In genomic region chr6:43770417-43771209, GRCh38 we compare ENCODE assay signal across 8 cellular contexts. TPM values are rescaled to one million over a fixed set of nuclear protein-coding genes. Genes with fewer than 3 reads are reported as not detected.
A peak's percentile ranks its signal among the peaks of the same experiment; 100 is the strongest.
DNase-seq lines count a peak whose midpoint lies in the region; ATAC-seq, FAIRE-seq and TF ChIP-seq lines count a peak whose summit lies in the region.

No MANE protein-coding gene starts in this region.

- H3K36me3 Mint-ChIP-seq in Calu3 (ENCODE audit: insufficient read depth, unreplicated experiment), result peaks cover 66% of the 10 kb centered on the region
- H3K36me3 Mint-ChIP-seq in astrocyte (ENCODE audit: low read depth, unreplicated experiment), result no peaks in the 10 kb centered on the region

- H3K27ac Mint-ChIP-seq in Calu3 (ENCODE audit: unreplicated experiment), result peak overlapping the region; percentile 95
- H3K27ac Mint-ChIP-seq in astrocyte (ENCODE audit: unreplicated experiment), result peak overlapping the region; percentile 89

- H3K9ac ChIP-seq in astrocyte (ENCODE audit: low read length), result peak overlapping the region; percentile 87

- CTCF ChIA-PET in Calu3 (lab: Charles Lee), result interaction anchor here (0.6 to 4.1 kb wide), 30 partner anchors 11 to 326 kb away, joined by 3 to 40 read pairs (median 6); partner anchors contain the start of genes MRPS18A, POLH and XPO5

- peaks cover 35% of the 10 kb centered on the region for H4K20me1 ChIP-seq in astrocyte (ENCODE audit: insufficient read depth, low read length)

- H3K36me3 ChIP-seq in SJSA1 (peaks cover 54% of the 10 kb centered on the region), astrocyte (ENCODE audit: insufficient read depth, low read length) (no peaks in the 10 kb centered on the region), prostate gland (no peaks in the 10 kb centered on the region)

- intact Hi-C loops in Calu3 (cut with micrococcal nuclease; ENCODE audit: unreplicated experiment), result loop anchor here (5.0 kb wide), 1 partner anchor 37 kb away; no protein-coding TSS in a partner anchor
- intact Hi-C loops in right cardiac atrium (cut with DNase I), result loop anchor here (2.0 to 5.0 kb wide), 5 partner anchors 67 to 304 kb away; no protein-coding TSS in a partner anchor
- intact Hi-C loops in prostate gland (cut with DNase I), result loop anchor here (1.0 to 5.0 kb wide), 3 partner anchors 132 to 304 kb away; no protein-coding TSS in a partner anchor

- peak overlapping the region; percentile 74 for H2AFZ ChIP-seq in astrocyte (ENCODE audit: low read depth, low read length)

- BruUV-seq in Calu3 (replicated peaks; lab: Mats Ljungman, UMichigan), result TSS peak; percentile 82

- peak; percentile 11 for TF ChIP-seq POLR2A in prostate gland (IDR thresholded peaks at IDR 0.05)

- H3K27me3 Mint-ChIP-seq in Calu3 (ENCODE audit: unreplicated experiment), result no peaks in the 10 kb centered on the region
- peaks cover 25% of the 10 kb centered on the region for H3K27me3 Mint-ChIP-seq in astrocyte (ENCODE audit: low read depth, unreplicated experiment)

- H3K4me2 ChIP-seq in astrocyte (ENCODE audit: low read length), result peak overlapping the region; percentile 99

- H3K4me1 ChIP-seq in SJSA1 (replicated peaks) (peaks cover 53% of the 10 kb centered on the region), astrocyte (ENCODE audit: insufficient read depth, low read length) (peaks cover 40% of the 10 kb centered on the region), right cardiac atrium (ENCODE audit: control insufficient read depth, insufficient read depth, low read length) (peaks cover 10% of the 10 kb centered on the region), prostate gland (replicated peaks) (peaks cover 19% of the 10 kb centered on the region)

- H3K79me2 ChIP-seq in astrocyte (ENCODE audit: insufficient read depth, low read length), result peaks cover 46% of the 10 kb centered on the region

- TF ChIP-seq CTCF in Calu3 (IDR thresholded peaks at IDR 0.05; ENCODE audit: unreplicated experiment), result no peak
- TF ChIP-seq CTCF in astrocyte (IDR thresholded peaks at IDR 0.05; ENCODE audit: insufficient read depth, low read depth, low read length), result no peak
- no peak for TF ChIP-seq CTCF in prostate gland (IDR thresholded peaks at IDR 0.05)

- under 1% methylated on average over 84 of the region's 84 CpGs for WGBS in right cardiac atrium
- under 1% methylated on average over 73 of the region's 84 CpGs for WGBS in prostate gland

- DNase-seq in Calu3 (peak; percentile 81), SJSA1 (ENCODE audit: low read depth in 1 of 2, low spot score in 2 of 2) (peak; percentile 57 to 68), astrocyte (ENCODE audit: low read depth) (peak; percentile 35), right cardiac atrium (peak; percentile 85 to 92 (median 90)), prostate gland (ENCODE audit: low spot score) (peak; percentile 55)

- H3K27me3 ChIP-seq in SJSA1 (replicated peaks), result no peaks in the 10 kb centered on the region; the same call in 1 of the 2 replicates
- peaks cover 3% of the 10 kb centered on the region for H3K27me3 ChIP-seq in astrocyte (ENCODE audit: insufficient read depth, low read length)
- H3K27me3 ChIP-seq in right cardiac atrium (ENCODE audit: control insufficient read depth, insufficient read depth), result no peaks in the 10 kb centered on the region
- H3K27me3 ChIP-seq in prostate gland (replicated peaks; ENCODE audit: insufficient read depth), result no peaks in the 10 kb centered on the region

- H3K9me3 ChIP-seq in SJSA1 (replicated peaks) (no peaks in the 10 kb centered on the region), astrocyte (ENCODE audit: insufficient read depth, low read depth, low read length) (no peaks in the 10 kb centered on the region), right cardiac atrium (ENCODE audit: control insufficient read depth, low read length) (no peaks in the 10 kb centered on the region), prostate gland (no peaks in the 10 kb centered on the region)

- no peak for FAIRE-seq in astrocyte (lab: Jason Lieb, UNC)

- peak overlapping the region; percentile 87 for H3K4me3 Mint-ChIP-seq in Calu3 (ENCODE audit: low read depth, unreplicated experiment)
- peak overlapping the region; percentile 95 for H3K4me3 Mint-ChIP-seq in astrocyte (ENCODE audit: unreplicated experiment)

- H3K4me1 Mint-ChIP-seq in Calu3 (ENCODE audit: low read depth, unreplicated experiment) (peaks cover 54% of the 10 kb centered on the region), astrocyte (ENCODE audit: low read depth, unreplicated experiment) (peaks cover 25% of the 10 kb centered on the region)

- H3K9me3 Mint-ChIP-seq in Calu3 (ENCODE audit: low read depth, unreplicated experiment) (no peaks in the 10 kb centered on the region), astrocyte (ENCODE audit: unreplicated experiment) (no peaks in the 10 kb centered on the region)

- ATAC-seq in HG03432 (IDR thresholded peaks at IDR 0.05; ENCODE audit: unreplicated experiment) (peak; percentile 6), right cardiac atrium (peak; percentile 27 to 46), HG03378 (IDR thresholded peaks at IDR 0.05; ENCODE audit: unreplicated experiment) (no peak), HG02884 (IDR thresholded peaks at IDR 0.05; ENCODE audit: unreplicated experiment) (no peak)

- H3K4me3 ChIP-seq in SJSA1, result peak overlapping the region; percentile 84
- peak overlapping the region; percentile 83 for H3K4me3 ChIP-seq in astrocyte (ENCODE audit: insufficient read depth, low read depth, low read length)
- peak overlapping the region; percentile 64 for H3K4me3 ChIP-seq in right cardiac atrium (ENCODE audit: low read length)
- H3K4me3 ChIP-seq in prostate gland, result peak overlapping the region; percentile 77 to 83

- H3K27ac ChIP-seq in SJSA1, result peak overlapping the region; percentile 15; the same call in 1 of the 2 replicates
- H3K27ac ChIP-seq in astrocyte (ENCODE audit: low read depth, low read length), result peak overlapping the region; percentile 75
- peak overlapping the region; percentile 95 for H3K27ac ChIP-seq in right cardiac atrium (ENCODE audit: low read length)
- H3K27ac ChIP-seq in prostate gland, result peak overlapping the region; percentile 90 to 95

RNA-seq across cellular contexts. Expression of gene VEGFA, which starts 0.6 kb away (rescaled TPM):
- total RNA-seq in Calu3 (2022), result 345 and 407 TPM in 2 replicates
- total RNA-seq in SJSA1 (2014; rRNA removed; shearing (Covaris generic)), result 61.0 and 80.2 TPM in 2 replicates
- 144 and 154 TPM in 2 replicates for total RNA-seq in astrocyte
- 100 to 1,000 TPM; 163 to 296 (median 219) TPM for total RNA-seq in right cardiac atrium
- 246 TPM for polyA plus RNA-seq in right cardiac atrium
- 100 to 1,000 TPM; 127 to 335 TPM for total RNA-seq in prostate gland

Comparison
In these comparisons a context has a peak if more than half of its experiments do, and no peak if none do; other contexts are left out.
1. DNase-seq: peak in every context shown above with its lines; median percentile 90 in right cardiac atrium; 81 in Calu3; 62 in SJSA1; 55 in prostate gland; 35 in astrocyte.
2. ATAC-seq: peak in HG03432 (single experiment) and right cardiac atrium (2 of 2); none in HG03378 (single experiment) and HG02884 (single experiment).
3. H3K27ac ChIP-seq: peak in every context shown above with its lines; median percentile 95 in right cardiac atrium; 92 in prostate gland; 75 in astrocyte; 15 in SJSA1.
4. Peak in every context shown above with its lines, with median percentiles within 50 percentile points of each other: H3K4me3 ChIP-seq.